In genomic region chr12:92915365-92915764, GRCh38 we compare ENCODE assay signal across 19 cellular contexts.
"Had no signal": no experiment of that assay in that cellular context is flagged by ENCODE, and none has a peak within 500 bp of the region (broad histone marks: within the 10 kb centered on the region; RNA-seq: fewer than 3 reads in every experiment).

No MANE protein-coding gene starts in this region.

- H3K9me3 Mint-ChIP-seq: naive B cell had no signal

- H3K4me1 Mint-ChIP-seq: mesothelial cell of epicardium had no signal

- H3K27me3 Mint-ChIP-seq: naive B cell had no signal

- DNase-seq: dermis blood vessel endothelial cell; dorsolateral prefrontal cortex; effector CD4-positive, alpha-beta T cell; effector memory CD4-positive, alpha-beta T cell; foreskin keratinocyte; glutamatergic neuron; head of caudate nucleus; heart right ventricle; hippocampal formation; left cardiac atrium; left lung; left ventricle myocardium superior; lower lobe of right lung; mesenchymal stem cell; mucosa of descending colon; naive B cell had no signal

- H3K27ac ChIP-seq: coronary artery, dorsolateral prefrontal cortex, esophagus muscularis mucosa, foreskin keratinocyte, heart right ventricle, left lung, lower lobe of right lung had no signal

- H3K36me3 ChIP-seq: esophagus muscularis mucosa, heart right ventricle, left lung, lower lobe of right lung had no signal

- H3K4me3 Mint-ChIP-seq: mesothelial cell of epicardium, naive B cell had no signal

- H3K27me3 ChIP-seq: dorsolateral prefrontal cortex, esophagus muscularis mucosa, foreskin keratinocyte, heart right ventricle, left lung had no signal

- H3K4me3 ChIP-seq: coronary artery, dorsolateral prefrontal cortex, esophagus muscularis mucosa, heart right ventricle, left lung, lower lobe of right lung, mucosa of descending colon had no signal

- H3K9me3 ChIP-seq: esophagus muscularis mucosa, heart right ventricle, left lung, lower lobe of right lung, mucosa of descending colon had no signal

- H3K27ac Mint-ChIP-seq: mesothelial cell of epicardium had no signal

- ATAC-seq: foreskin keratinocyte, heart right ventricle, left cardiac atrium, left lung, left ventricle myocardium superior, lower lobe of right lung, mucosa of descending colon had no signal
